ENCODE assay signal across 20 cellular contexts in genomic region chr13:66139701-66140100, GRCh38.
A peak's percentile ranks its signal among the peaks of the same experiment; 100 is the strongest.
DNase-seq lines count a peak whose midpoint lies in the region; ATAC-seq and TF ChIP-seq lines count a peak whose summit lies in the region.
"Had no signal": no experiment of that assay in that cellular context is flagged by ENCODE, and none has a peak within 500 bp of the region (broad histone marks: within the 10 kb centered on the region; RNA-seq: fewer than 3 reads in every experiment).

No MANE protein-coding gene starts in this region.

- no peaks in the 10 kb centered on the region for H3K27me3 ChIP-seq in smooth muscle cell (ENCODE audit: low read depth)

- no peak overlapping the region for H2AFZ ChIP-seq in smooth muscle cell (ENCODE audit: low read depth)

- no peaks in the 10 kb centered on the region for H3K9me3 ChIP-seq in smooth muscle cell (replicated peaks; ENCODE audit: low read depth)

- no peak overlapping the region for H3K9ac ChIP-seq in smooth muscle cell (ENCODE audit: low read depth)

- H3K36me3 Mint-ChIP-seq in activated naive CD8-positive, alpha-beta T cell treated with anti-CD3 and anti-CD28 coated beads, Interleukin-2, amount 50 U/mL, for 24 hours (ENCODE audit: low read depth), result no peaks in the 10 kb centered on the region
- H3K36me3 Mint-ChIP-seq: activated CD4-positive, alpha-beta memory T cell treated with anti-CD3 and anti-CD28 coated beads for 36 hours; activated naive CD4-positive, alpha-beta T cell treated with anti-CD3 and anti-CD28 coated beads, Interleukin-2, amount 50 U/mL, for 24 hours; brain had no signal

- no peak overlapping the region for H3K4me3 ChIP-seq in smooth muscle cell
- H3K4me3 ChIP-seq: coronary artery had no signal

- H3F3A ChIP-seq in smooth muscle cell (ENCODE audit: low read depth), result no peaks in the 10 kb centered on the region

- DNase-seq in activated naive CD8-positive, alpha-beta T cell treated with anti-CD3 and anti-CD28 coated beads, Interleukin-2, amount 50 U/mL, for 24 hours, result no peak
- DNase-seq in smooth muscle cell (lab: John Stamatoyannopoulos, UW; ENCODE audit: unreplicated experiment) (no peak), NCI-H1092 treated with DMSO at 0.1 percent for 48 hours (lab: John Stamatoyannopoulos, UW) (no peak), islet precursor cell (no peak)
- DNase-seq: activated CD4-positive, alpha-beta memory T cell treated with anti-CD3 and anti-CD28 coated beads for 36 hours; activated T-cell treated with anti-CD3 and anti-CD28 coated beads, Interleukin-2, amount 50 U/mL, for 24 hours; EL; foreskin melanocyte; NCI-H1436 treated with DMSO at 0.1 percent for 48 hours; NCI-H2171 treated with DMSO at 0.1 percent for 48 hours; stimulated activated CD4-positive, alpha-beta T cell treated with anti-CD3 and anti-CD28 coated beads, Interleukin-2, amount 100 ng/mL, for 24 hours; SW 1271 had no signal

- no peak overlapping the region for H3K4me2 ChIP-seq in smooth muscle cell

- ATAC-seq in GM18505 (IDR thresholded peaks at IDR 0.05; ENCODE audit: unreplicated experiment) (peak; percentile 22), GM21526 (IDR thresholded peaks at IDR 0.05; ENCODE audit: low FRiP score, unreplicated experiment) (peak; percentile 30), HG03378 (IDR thresholded peaks at IDR 0.05; ENCODE audit: unreplicated experiment) (peak; percentile 27), HG03469 (IDR thresholded peaks at IDR 0.05; ENCODE audit: unreplicated experiment) (no peak)
- no peak for ATAC-seq in activated naive CD8-positive, alpha-beta T cell treated with anti-CD3 and anti-CD28 coated beads, Interleukin-2, amount 50 U/mL, for 24 hours
- ATAC-seq: left lobe of liver had no signal

- peaks cover 12% of the 10 kb centered on the region for H3K4me1 Mint-ChIP-seq in activated naive CD8-positive, alpha-beta T cell treated with anti-CD3 and anti-CD28 coated beads, Interleukin-2, amount 50 U/mL, for 24 hours
- H3K4me1 Mint-ChIP-seq: activated naive CD4-positive, alpha-beta T cell treated with anti-CD3 and anti-CD28 coated beads, Interleukin-2, amount 50 U/mL, for 24 hours; brain had no signal

- TF ChIP-seq CTCF in smooth muscle cell (IDR thresholded peaks at IDR 0.05; ENCODE audit: borderline replicate concordance, insufficient read depth, poor library complexity, severe bottlenecking), result no peak

- no peak for TF ChIP-seq POLR2A in GM18505 (IDR thresholded peaks at IDR 0.05; ENCODE audit: borderline replicate concordance, extremely low read depth, insufficient read depth, insufficient read length)

- no peaks in the 10 kb centered on the region for H4K20me1 ChIP-seq in smooth muscle cell (ENCODE audit: low read depth)

- H3K27me3 Mint-ChIP-seq in activated naive CD8-positive, alpha-beta T cell treated with anti-CD3 and anti-CD28 coated beads, Interleukin-2, amount 50 U/mL, for 24 hours, result no peaks in the 10 kb centered on the region
- H3K27me3 Mint-ChIP-seq: activated CD4-positive, alpha-beta memory T cell treated with anti-CD3 and anti-CD28 coated beads for 36 hours; activated naive CD4-positive, alpha-beta T cell treated with anti-CD3 and anti-CD28 coated beads, Interleukin-2, amount 50 U/mL, for 24 hours; activated T-cell treated with anti-CD3 and anti-CD28 coated beads, Interleukin-2, amount 50 U/mL, for 24 hours had no signal

- no peak overlapping the region for H3K4me3 Mint-ChIP-seq in activated naive CD8-positive, alpha-beta T cell treated with anti-CD3 and anti-CD28 coated beads, Interleukin-2, amount 50 U/mL, for 24 hours
- H3K4me3 Mint-ChIP-seq: activated CD4-positive, alpha-beta memory T cell treated with anti-CD3 and anti-CD28 coated beads for 36 hours; activated naive CD4-positive, alpha-beta T cell treated with anti-CD3 and anti-CD28 coated beads, Interleukin-2, amount 50 U/mL, for 24 hours; activated T-cell treated with anti-CD3 and anti-CD28 coated beads, Interleukin-2, amount 50 U/mL, for 24 hours; brain had no signal

- H3K27ac Mint-ChIP-seq in activated naive CD8-positive, alpha-beta T cell treated with anti-CD3 and anti-CD28 coated beads, Interleukin-2, amount 50 U/mL, for 24 hours, result peak overlapping the region; percentile 31
- H3K27ac Mint-ChIP-seq: activated CD4-positive, alpha-beta memory T cell treated with anti-CD3 and anti-CD28 coated beads for 36 hours; activated naive CD4-positive, alpha-beta T cell treated with anti-CD3 and anti-CD28 coated beads, Interleukin-2, amount 50 U/mL, for 24 hours; activated T-cell treated with anti-CD3 and anti-CD28 coated beads, Interleukin-2, amount 50 U/mL, for 24 hours; brain had no signal

- H3K27ac ChIP-seq in smooth muscle cell (ENCODE audit: low read depth), result no peak overlapping the region
- H3K27ac ChIP-seq: coronary artery had no signal

- WGBS in smooth muscle cell (ENCODE audit: low lambda C conversion rate), result 46% methylated on average over 1 of the region's 1 CpG

- H3K4me1 ChIP-seq in smooth muscle cell (ENCODE audit: low read depth), result no peaks in the 10 kb centered on the region

- no peaks in the 10 kb centered on the region for H3K79me2 ChIP-seq in smooth muscle cell (ENCODE audit: low read depth)

- H3K36me3 ChIP-seq in smooth muscle cell (ENCODE audit: low read depth), result no peaks in the 10 kb centered on the region

- peaks cover 5% of the 10 kb centered on the region for H3K9me3 Mint-ChIP-seq in activated naive CD8-positive, alpha-beta T cell treated with anti-CD3 and anti-CD28 coated beads, Interleukin-2, amount 50 U/mL, for 24 hours
- H3K9me3 Mint-ChIP-seq: activated naive CD4-positive, alpha-beta T cell treated with anti-CD3 and anti-CD28 coated beads, Interleukin-2, amount 50 U/mL, for 24 hours had no signal

Comparison
In these comparisons a context has a peak if more than half of its experiments do, and no peak if none do; other contexts are left out.
1. ATAC-seq: peak in GM18505 (single experiment), GM21526 (single experiment) and HG03378 (single experiment); none in activated naive CD8-positive, alpha-beta T cell treated with anti-CD3 and anti-CD28 coated beads, Interleukin-2, amount 50 U/mL, for 24 hours (single experiment) and HG03469 (single experiment).